Comparison of ENCODE assay signal across 19 cellular contexts in genomic region chr11:100888836-100889235, GRCh38.
"Had no signal": no experiment of that assay in that cellular context is flagged by ENCODE, and none has a peak within 500 bp of the region (broad histone marks: within the 10 kb centered on the region; RNA-seq: fewer than 3 reads in every experiment).

No MANE protein-coding gene starts in this region.

- H3K4me1 Mint-ChIP-seq: immature natural killer cell; mesothelial cell of epicardium; natural killer cell; stimulated activated memory B cell treated with anti-CD40 and anti-IgM and Interleukin-4, amounts not matched to agents 10 μg/mL and 1 μg/mL and 100 μg/mL, for 72 hours; stimulated activated naive CD8-positive, alpha-beta T cell treated with anti-CD3 and anti-CD28 coated beads, Interleukin-15, amount 100 ng/mL, for 72 hours had no signal

- H3K9me3 ChIP-seq: colonic mucosa, esophagus squamous epithelium, psoas muscle, right lobe of liver, spleen, testis, tibial nerve had no signal

- H3K4me3 Mint-ChIP-seq: immature natural killer cell; mesothelial cell of epicardium; natural killer cell; stimulated activated memory B cell treated with anti-CD40 and anti-IgM and Interleukin-4, amounts not matched to agents 10 μg/mL and 1 μg/mL and 100 μg/mL, for 72 hours; stimulated activated naive CD8-positive, alpha-beta T cell treated with anti-CD3 and anti-CD28 coated beads, Interleukin-15, amount 100 ng/mL, for 72 hours had no signal

- ATAC-seq: foreskin keratinocyte; natural killer cell; psoas muscle; stimulated activated memory B cell treated with anti-CD40 and anti-IgM and Interleukin-4, amounts not matched to agents 10 μg/mL and 1 μg/mL and 100 μg/mL, for 72 hours; stimulated activated naive CD8-positive, alpha-beta T cell treated with anti-CD3 and anti-CD28 coated beads, Interleukin-15, amount 100 ng/mL, for 72 hours had no signal

- H3K27ac ChIP-seq: colonic mucosa, esophagus squamous epithelium, foreskin keratinocyte, psoas muscle, right lobe of liver, spleen, testis, tibial nerve had no signal

- H3K4me1 ChIP-seq: colonic mucosa, esophagus squamous epithelium, foreskin keratinocyte, psoas muscle, right lobe of liver, spleen, testis had no signal

- H3K27me3 ChIP-seq: colonic mucosa, esophagus squamous epithelium, foreskin keratinocyte, right lobe of liver, spleen, testis, tibial nerve had no signal

- DNase-seq: colonic mucosa; dermis blood vessel endothelial cell; esophagus squamous epithelium; foreskin keratinocyte; immature natural killer cell; kidney; natural killer cell; psoas muscle; retina; right lobe of liver; spleen; stimulated activated CD4-positive, alpha-beta T cell treated with anti-CD3 and anti-CD28 coated beads, Interleukin-15, amount 100 ng/mL, for 24 hours; stimulated activated CD4-positive, alpha-beta T cell treated with anti-CD3 and anti-CD28 coated beads, Interleukin-1b, Interleukin-23, amount 100 ng/mL, for 48 hours; stimulated activated CD4-positive, alpha-beta T cell treated with anti-CD3 and anti-CD28 coated beads, Interleukin-4, amount 100 ng/mL, for 24 hours; stimulated activated naive CD8-positive, alpha-beta T cell treated with anti-CD3 and anti-CD28 coated beads, Interleukin-15, amount 100 ng/mL, for 72 hours; testis had no signal

- H3K27ac Mint-ChIP-seq: immature natural killer cell; mesothelial cell of epicardium; natural killer cell; stimulated activated memory B cell treated with anti-CD40 and anti-IgM and Interleukin-4, amounts not matched to agents 10 μg/mL and 1 μg/mL and 100 μg/mL, for 72 hours; stimulated activated naive CD8-positive, alpha-beta T cell treated with anti-CD3 and anti-CD28 coated beads, Interleukin-15, amount 100 ng/mL, for 72 hours had no signal

- H3K36me3 ChIP-seq: colonic mucosa, esophagus squamous epithelium, right lobe of liver, spleen, tibial nerve had no signal

- H3K4me3 ChIP-seq: colonic mucosa, esophagus squamous epithelium, psoas muscle, right lobe of liver, spleen, testis, tibial nerve had no signal

- H3K27me3 Mint-ChIP-seq: stimulated activated memory B cell treated with anti-CD40 and anti-IgM and Interleukin-4, amounts not matched to agents 10 μg/mL and 1 μg/mL and 100 μg/mL, for 72 hours; stimulated activated naive CD8-positive, alpha-beta T cell treated with anti-CD3 and anti-CD28 coated beads, Interleukin-15, amount 100 ng/mL, for 72 hours had no signal

- H3K36me3 Mint-ChIP-seq: mesothelial cell of epicardium; natural killer cell; stimulated activated memory B cell treated with anti-CD40 and anti-IgM and Interleukin-4, amounts not matched to agents 10 μg/mL and 1 μg/mL and 100 μg/mL, for 72 hours had no signal

- H3K9me3 Mint-ChIP-seq: mesothelial cell of epicardium; natural killer cell; stimulated activated memory B cell treated with anti-CD40 and anti-IgM and Interleukin-4, amounts not matched to agents 10 μg/mL and 1 μg/mL and 100 μg/mL, for 72 hours had no signal
